ENCODE assay signal across 18 cellular contexts in the genomic region with DNA sequence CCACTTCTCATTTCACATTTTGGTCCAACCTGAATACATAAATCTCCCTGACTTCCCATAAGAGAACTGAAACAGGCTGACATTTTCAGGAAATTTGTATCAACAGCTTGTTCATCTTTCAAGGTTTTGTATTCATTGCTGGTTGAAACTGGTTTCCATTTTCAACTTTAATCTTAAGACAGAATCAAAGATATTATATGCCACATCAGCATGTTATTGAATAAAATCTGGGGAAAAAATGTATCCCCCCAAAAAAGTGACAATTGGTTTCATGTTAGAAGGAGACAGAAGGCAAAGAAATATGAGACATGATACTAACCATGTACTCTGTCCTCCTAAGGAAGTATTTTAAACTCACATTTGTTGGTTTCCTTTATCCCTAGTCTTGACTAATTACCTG. TPM values are rescaled to one million over a fixed set of nuclear protein-coding genes. Genes with fewer than 3 reads are reported as not detected.
DNase-seq lines count a peak whose midpoint lies in the region; ATAC-seq and TF ChIP-seq lines count a peak whose summit lies in the region.
"Had no signal": no experiment of that assay in that cellular context is flagged by ENCODE, and none has a peak within 500 bp of the region (broad histone marks: within the 10 kb centered on the region; RNA-seq: fewer than 3 reads in every experiment).

No MANE protein-coding gene starts in this region.

- peak overlapping the region; percentile 0 for H3K27ac Mint-ChIP-seq in T-helper 1 cell treated with Interleukin-12 subunit alpha and Interleukin-12 subunit beta and Interleukin-4 antibody, amounts not matched to agents 30 μg/mL and 1 μg/mL, for 36 hours
- peak overlapping the region; percentile 95 for H3K27ac Mint-ChIP-seq in CD4-positive, alpha-beta T cell
- peak overlapping the region; percentile 26 for H3K27ac Mint-ChIP-seq in activated CD4-positive, alpha-beta memory T cell treated with anti-CD3 and anti-CD28 coated beads, Interleukin-2, amount 10 ng/mL, durations not matched to agents 7 days and 5 days

- intact Hi-C loops in CD4-positive, alpha-beta T cell (cut with DNase I, micrococcal nuclease): no loop called here

- no peak for DNase-seq in T-helper 1 cell
- DNase-seq in CD4-positive, alpha-beta T cell: no peak
- no peak for DNase-seq in activated CD4-positive, alpha-beta memory T cell treated with anti-CD3 and anti-CD28 coated beads, Interleukin-2, amount 10 ng/mL, durations not matched to agents 7 days and 5 days
- no peak for DNase-seq in NCI-H146 (lab: John Stamatoyannopoulos, UW)
- no peak for DNase-seq in brain microvascular endothelial cell
- DNase-seq in stimulated activated CD4-positive, alpha-beta T cell treated with anti-CD3 and anti-CD28 coated beads, Interleukin-12 subunit alpha, Interleukin-12 subunit beta, amount 100 ng/mL, for 4 hours: no peak
- DNase-seq: Caco-2, DMS153, EL, GOT3, NCI-H1092 treated with DMSO at 0.1 percent for 48 hours, NCI-H1694, NCI-H2227 treated with DMSO at 0.1 percent for 48 hours, NCI-H524 had no signal

- H3K36me3 ChIP-seq in neutrophil (no peaks in the 10 kb centered on the region), brain microvascular endothelial cell (replicated peaks) (peaks cover 6% of the 10 kb centered on the region)
- H3K36me3 ChIP-seq: BLaER1 had no signal

- peaks cover 8% of the 10 kb centered on the region for H3K9me3 Mint-ChIP-seq in T-helper 1 cell treated with Interleukin-12 subunit alpha and Interleukin-12 subunit beta and Interleukin-4 antibody, amounts not matched to agents 30 μg/mL and 1 μg/mL, for 36 hours
- H3K9me3 Mint-ChIP-seq in CD4-positive, alpha-beta T cell: no peaks in the 10 kb centered on the region
- H3K9me3 Mint-ChIP-seq in activated CD4-positive, alpha-beta memory T cell treated with anti-CD3 and anti-CD28 coated beads, Interleukin-2, amount 10 ng/mL, durations not matched to agents 7 days and 5 days: peaks cover 10% of the 10 kb centered on the region

- CTCF ChIA-PET in CD4-positive, alpha-beta T cell (lab: Charles Lee): interaction anchor here (1.1 kb wide), 1 partner anchor 46 kb away, joined by 3 read pairs; no protein-coding TSS in a partner anchor
- CTCF ChIA-PET in activated CD4-positive, alpha-beta memory T cell treated with anti-CD3 and anti-CD28 coated beads, Interleukin-2, amount 10 ng/mL, durations not matched to agents 7 days and 5 days (lab: Charles Lee): no interaction called here

- TF ChIP-seq CTCF in CD4-positive, alpha-beta T cell (IDR thresholded peaks at IDR 0.05): no peak
- TF ChIP-seq CTCF in neutrophil (IDR thresholded peaks at IDR 0.05) (no peak), brain microvascular endothelial cell (IDR thresholded peaks at IDR 0.05; ENCODE audit: low read depth, low read length, missing control alignments) (no peak)

- peak overlapping the region in 1 of 2 experiments; percentile 74 for H3K4me3 ChIP-seq in neutrophil (ENCODE audit: low read depth in 1 of 2, low read length in 1 of 2)
- H3K4me3 ChIP-seq in brain microvascular endothelial cell (ENCODE audit: low read depth, low read length): no peak overlapping the region
- H3K4me3 ChIP-seq: BLaER1 had no signal

- POLR2A ChIA-PET in CD4-positive, alpha-beta T cell (lab: Charles Lee): no interaction called here
- POLR2A ChIA-PET in activated CD4-positive, alpha-beta memory T cell treated with anti-CD3 and anti-CD28 coated beads, Interleukin-2, amount 10 ng/mL, durations not matched to agents 7 days and 5 days (lab: Charles Lee): interaction anchor here (4.9 kb wide), 1 partner anchor 106 kb away, joined by 71 read pairs; no protein-coding TSS in a partner anchor

- H3K27ac ChIP-seq in CD4-positive, alpha-beta T cell (ENCODE audit: low read depth, low read length): no peak overlapping the region
- H3K27ac ChIP-seq in neutrophil (peak overlapping the region; percentile 97), brain microvascular endothelial cell (no peak overlapping the region)
- H3K27ac ChIP-seq: 22Rv1, BLaER1 had no signal

- peaks cover 16% of the 10 kb centered on the region for H3K36me3 Mint-ChIP-seq in T-helper 1 cell treated with Interleukin-12 subunit alpha and Interleukin-12 subunit beta and Interleukin-4 antibody, amounts not matched to agents 30 μg/mL and 1 μg/mL, for 36 hours (ENCODE audit: low read depth)
- peaks cover 21% of the 10 kb centered on the region for H3K36me3 Mint-ChIP-seq in CD4-positive, alpha-beta T cell (ENCODE audit: low read depth)
- peaks cover 35% of the 10 kb centered on the region for H3K36me3 Mint-ChIP-seq in activated CD4-positive, alpha-beta memory T cell treated with anti-CD3 and anti-CD28 coated beads, Interleukin-2, amount 10 ng/mL, durations not matched to agents 7 days and 5 days (ENCODE audit: low read depth)

- H3K4me1 ChIP-seq in neutrophil (ENCODE audit: control insufficient read depth in 1 of 2, insufficient read depth in 1 of 2, low read depth in 1 of 2, low read length in 1 of 2): peaks cover 75 to 81% of the 10 kb centered on the region in 2 experiments
- H3K4me1 ChIP-seq: Caco-2 had no signal

- H3K4me3 Mint-ChIP-seq in T-helper 1 cell treated with Interleukin-12 subunit alpha and Interleukin-12 subunit beta and Interleukin-4 antibody, amounts not matched to agents 30 μg/mL and 1 μg/mL, for 36 hours: no peak overlapping the region
- H3K4me3 Mint-ChIP-seq in CD4-positive, alpha-beta T cell: no peak overlapping the region
- no peak overlapping the region for H3K4me3 Mint-ChIP-seq in activated CD4-positive, alpha-beta memory T cell treated with anti-CD3 and anti-CD28 coated beads, Interleukin-2, amount 10 ng/mL, durations not matched to agents 7 days and 5 days

- no peaks in the 10 kb centered on the region for H3K27me3 ChIP-seq in CD4-positive, alpha-beta T cell (ENCODE audit: control insufficient read depth, insufficient read depth, low read length)
- H3K27me3 ChIP-seq in neutrophil (no peaks in the 10 kb centered on the region), brain microvascular endothelial cell (replicated peaks) (no peaks in the 10 kb centered on the region)
- H3K27me3 ChIP-seq: BLaER1 had no signal

- H3K4me1 Mint-ChIP-seq in T-helper 1 cell treated with Interleukin-12 subunit alpha and Interleukin-12 subunit beta and Interleukin-4 antibody, amounts not matched to agents 30 μg/mL and 1 μg/mL, for 36 hours (ENCODE audit: low read depth): peaks cover 68% of the 10 kb centered on the region
- peaks cover 64% of the 10 kb centered on the region for H3K4me1 Mint-ChIP-seq in CD4-positive, alpha-beta T cell (ENCODE audit: low read depth)
- peaks cover 66% of the 10 kb centered on the region for H3K4me1 Mint-ChIP-seq in activated CD4-positive, alpha-beta memory T cell treated with anti-CD3 and anti-CD28 coated beads, Interleukin-2, amount 10 ng/mL, durations not matched to agents 7 days and 5 days

- H3K27me3 Mint-ChIP-seq in T-helper 1 cell treated with Interleukin-12 subunit alpha and Interleukin-12 subunit beta and Interleukin-4 antibody, amounts not matched to agents 30 μg/mL and 1 μg/mL, for 36 hours (ENCODE audit: low read depth): no peaks in the 10 kb centered on the region
- no peaks in the 10 kb centered on the region for H3K27me3 Mint-ChIP-seq in CD4-positive, alpha-beta T cell
- no peaks in the 10 kb centered on the region for H3K27me3 Mint-ChIP-seq in activated CD4-positive, alpha-beta memory T cell treated with anti-CD3 and anti-CD28 coated beads, Interleukin-2, amount 10 ng/mL, durations not matched to agents 7 days and 5 days

- no peak for ATAC-seq in CD4-positive, alpha-beta T cell (ENCODE audit: poor library complexity)

- H3K9me3 ChIP-seq in CD4-positive, alpha-beta T cell (ENCODE audit: control insufficient read depth, low read length): no peaks in the 10 kb centered on the region
- no peaks in the 10 kb centered on the region for H3K9me3 ChIP-seq in neutrophil
- H3K9me3 ChIP-seq: BLaER1, Caco-2 had no signal

- in situ Hi-C loops in brain microvascular endothelial cell (cut with HindIII; ENCODE audit: low pct_ligation_motif_present, low sequenced_read_pairs): no loop called here

RNA-seq across cellular contexts. Expression of gene ANTXR2, which starts 3.0 kb away (rescaled TPM):
- total RNA-seq in CD4-positive, alpha-beta T cell: 10 to 100 TPM; 15.3 to 16.7 TPM
- total RNA-seq in activated CD4-positive, alpha-beta memory T cell treated with anti-CD3 and anti-CD28 coated beads, Interleukin-2, amount 10 ng/mL, durations not matched to agents 7 days and 5 days: 100 to 1,000 TPM; 113 to 114 TPM

Comparison
In these comparisons a context has a peak if more than half of its experiments do, and no peak if none do; other contexts are left out.
1. H3K27ac Mint-ChIP-seq: peak in every context shown above with its lines; median percentile 95 in CD4-positive, alpha-beta T cell; 26 in activated CD4-positive, alpha-beta memory T cell treated with anti-CD3 and anti-CD28 coated beads, Interleukin-2, amount 10 ng/mL, durations not matched to agents 7 days and 5 days; 0 in T-helper 1 cell treated with Interleukin-12 subunit alpha and Interleukin-12 subunit beta and Interleukin-4 antibody, amounts not matched to agents 30 μg/mL and 1 μg/mL, for 36 hours.
2. RNA of gene ANTXR2, which starts 3.0 kb away (total RNA-seq): 113 to 114 TPM in activated CD4-positive, alpha-beta memory T cell treated with anti-CD3 and anti-CD28 coated beads, Interleukin-2, amount 10 ng/mL, durations not matched to agents 7 days and 5 days; 15.3 to 16.7 TPM in CD4-positive, alpha-beta T cell; every median in the first group is over 4 times any median in the second.